26 cellular contexts compared by ENCODE assay signal in genomic region chr2:124995185-124995912, GRCh38.
"Had no signal": no experiment of that assay in that cellular context is flagged by ENCODE, and none has a peak within 500 bp of the region (broad histone marks: within the 10 kb centered on the region; RNA-seq: fewer than 3 reads in every experiment).

No MANE protein-coding gene starts in this region.

- H3K4me3 ChIP-seq: adrenal gland, breast epithelium, SK-N-MC had no signal

- FAIRE-seq: TTC549 had no signal

- H3K9me3 ChIP-seq: adrenal gland, breast epithelium had no signal

- H3K27me3 ChIP-seq: adrenal gland, breast epithelium had no signal

- H3K4me1 ChIP-seq: adrenal gland, breast epithelium had no signal

- H3K36me3 ChIP-seq: adrenal gland, breast epithelium had no signal

- DNase-seq: activated CD4-positive, alpha-beta T cell treated with anti-CD3 and anti-CD28 coated beads, Interleukin-2, amount 50 U/mL, for 1 hour; activated CD4-positive, CD25-positive, alpha-beta regulatory T cell; activated CD8-positive, alpha-beta memory T cell treated with anti-CD3 and anti-CD28 coated beads, Interleukin-2, amount 50 U/mL, for 4 hours; activated CD8-positive, alpha-beta T cell treated with anti-CD3 and anti-CD28 coated beads for 36 hours; activated naive CD4-positive, alpha-beta T cell treated with anti-CD3 and anti-CD28 coated beads, Interleukin-2, amount 50 U/mL, for 16 hours; activated naive CD8-positive, alpha-beta T cell treated with anti-CD3 and anti-CD28 coated beads, Interleukin-2, amount 10 ng/mL, durations not matched to agents 7 days and 5 days; activated T-cell treated with anti-CD3 and anti-CD28 coated beads, Interleukin-2, amount 50 U/mL, for 72 hours; adrenal gland; anterior cingulate cortex; central memory CD4-positive, alpha-beta T cell; Kasumi-1; NCI-H1105 treated with DMSO at 0.1 percent for 48 hours; NCI-H1436 treated with DMSO at 0.1 percent for 48 hours; NCI-H187; NCI-H2081; NCI-H510A treated with DMSO at 0.1 percent for 48 hours; NCI-H69; NK-92 treated with Interleukin-12 subunit alpha and Interleukin-12 subunit beta, amount 100 ng/mL, for 24 hours; OCI-M1; RPMI8226; T-cell; T-helper 2 cell; T1000 had no signal

- H3K27ac ChIP-seq: adrenal gland, breast epithelium, SK-N-MC had no signal
